In genomic region chr3:45171283-45171682, GRCh38 we compare ENCODE assay signal across 21 cellular contexts. TPM values are rescaled to one million over a fixed set of nuclear protein-coding genes. Genes with fewer than 3 reads are reported as not detected.
DNase-seq lines count a peak whose midpoint lies in the region; ATAC-seq and TF ChIP-seq lines count a peak whose summit lies in the region.
"Had no signal": no experiment of that assay in that cellular context is flagged by ENCODE, and none has a peak within 500 bp of the region (broad histone marks: within the 10 kb centered on the region; RNA-seq: fewer than 3 reads in every experiment).

No MANE protein-coding gene starts in this region.

- peaks cover 2% of the 10 kb centered on the region for H3K9me3 Mint-ChIP-seq in activated CD4-positive, alpha-beta T cell treated with anti-CD3 and anti-CD28 coated beads, Interleukin-2, amount 10 ng/mL, durations not matched to agents 7 days and 5 days
- H3K9me3 Mint-ChIP-seq in activated CD4-positive, alpha-beta T cell treated with anti-CD3 and anti-CD28 coated beads, Interleukin-2, amount 10 ng/mL, durations not matched to agents 24 days and 14 days = peaks cover 3% of the 10 kb centered on the region
- peaks cover under 1% of the 10 kb centered on the region for H3K9me3 Mint-ChIP-seq in osteocyte (ENCODE audit: unreplicated experiment)

- H4K20me1 ChIP-seq in PC-3 (ENCODE audit: low read length) = no peaks in the 10 kb centered on the region

- no peak for ATAC-seq in PC-3
- ATAC-seq: Panc1 had no signal

- H3K36me3 ChIP-seq in PC-3 (ENCODE audit: low read depth, low read length) = no peaks in the 10 kb centered on the region
- H3K36me3 ChIP-seq: BE2C had no signal

- peaks cover 45% of the 10 kb centered on the region for H3K4me1 Mint-ChIP-seq in activated CD4-positive, alpha-beta T cell treated with anti-CD3 and anti-CD28 coated beads, Interleukin-2, amount 10 ng/mL, durations not matched to agents 7 days and 5 days
- H3K4me1 Mint-ChIP-seq in activated CD4-positive, alpha-beta T cell treated with anti-CD3 and anti-CD28 coated beads, Interleukin-2, amount 10 ng/mL, durations not matched to agents 24 days and 14 days = peaks cover 33% of the 10 kb centered on the region
- peaks cover 62% of the 10 kb centered on the region for H3K4me1 Mint-ChIP-seq in osteocyte (ENCODE audit: unreplicated experiment)

- H3K27ac ChIP-seq in PC-3 (ENCODE audit: low read length) = peak overlapping the region; percentile 9; the same call in 1 of the 2 replicates
- H3K27ac ChIP-seq: GM23248 had no signal

- peaks cover 8% of the 10 kb centered on the region for H3K36me3 Mint-ChIP-seq in activated CD4-positive, alpha-beta T cell treated with anti-CD3 and anti-CD28 coated beads, Interleukin-2, amount 10 ng/mL, durations not matched to agents 7 days and 5 days (ENCODE audit: low read depth)
- H3K36me3 Mint-ChIP-seq in activated CD4-positive, alpha-beta T cell treated with anti-CD3 and anti-CD28 coated beads, Interleukin-2, amount 10 ng/mL, durations not matched to agents 24 days and 14 days (ENCODE audit: low read depth) = no peaks in the 10 kb centered on the region
- H3K36me3 Mint-ChIP-seq in osteocyte (ENCODE audit: unreplicated experiment) = no peaks in the 10 kb centered on the region
- H3K36me3 Mint-ChIP-seq: CD4-positive, alpha-beta memory T cell had no signal

- POLR2A ChIA-PET in activated CD4-positive, alpha-beta T cell treated with anti-CD3 and anti-CD28 coated beads, Interleukin-2, amount 10 ng/mL, durations not matched to agents 7 days and 5 days (lab: Charles Lee) = no interaction called here
- POLR2A ChIA-PET in PC-3 (lab: Charles Lee; ENCODE audit: unreplicated experiment) = no interaction called here

- no peaks in the 10 kb centered on the region for H3K9me2 ChIP-seq in PC-3 (replicated peaks; ENCODE audit: low read length)

- H3K27me3 ChIP-seq in PC-3 (ENCODE audit: low read length) = no peaks in the 10 kb centered on the region
- H3K27me3 ChIP-seq: BE2C had no signal

- no TSS peak for BruUV-seq in PC-3 (replicated peaks; lab: Mats Ljungman, UMichigan)

- H3K4me3 ChIP-seq in PC-3 (ENCODE audit: low read length) = no peak overlapping the region
- H3K4me3 ChIP-seq: GM23248 had no signal

- no peaks in the 10 kb centered on the region for H3K79me2 ChIP-seq in PC-3 (ENCODE audit: low read length)

- peaks cover 41% of the 10 kb centered on the region for H3K4me1 ChIP-seq in PC-3 (ENCODE audit: insufficient read depth, low read length)
- H3K4me1 ChIP-seq: BE2C had no signal

- H3F3A ChIP-seq in PC-3 (ENCODE audit: low read length, unreplicated experiment) = peaks cover 10% of the 10 kb centered on the region

- intact Hi-C loops in activated CD4-positive, alpha-beta T cell treated with anti-CD3 and anti-CD28 coated beads, Interleukin-2, amount 10 ng/mL, durations not matched to agents 24 days and 14 days (cut with micrococcal nuclease) = no loop called here
- intact Hi-C loops in PC-3 (cut with micrococcal nuclease) = no loop called here

- peak overlapping the region; percentile 3 for H3K27ac Mint-ChIP-seq in activated CD4-positive, alpha-beta T cell treated with anti-CD3 and anti-CD28 coated beads, Interleukin-2, amount 10 ng/mL, durations not matched to agents 7 days and 5 days
- H3K27ac Mint-ChIP-seq in activated CD4-positive, alpha-beta T cell treated with anti-CD3 and anti-CD28 coated beads, Interleukin-2, amount 10 ng/mL, durations not matched to agents 24 days and 14 days = no peak overlapping the region
- H3K27ac Mint-ChIP-seq in osteocyte (ENCODE audit: unreplicated experiment) = peak overlapping the region; percentile 91

- TF ChIP-seq CTCF in PC-3 (conservative IDR thresholded peaks at IDR 0.05; ENCODE audit: low read depth, low read length) (0 out of 2 replicates have a peak, but pooled peaks have one; percentile 20), osteocyte (IDR thresholded peaks at IDR 0.05) (no peak)

- H3K4me2 ChIP-seq in PC-3 (ENCODE audit: low read length) = 0 out of 2 replicates have a peak overlapping the region, but pooled peaks have one; percentile 4

- H3K9me3 ChIP-seq in PC-3 (ENCODE audit: low read length) = no peaks in the 10 kb centered on the region
- H3K9me3 ChIP-seq: BE2C had no signal

- H3K27me3 Mint-ChIP-seq in activated CD4-positive, alpha-beta T cell treated with anti-CD3 and anti-CD28 coated beads, Interleukin-2, amount 10 ng/mL, durations not matched to agents 7 days and 5 days = no peaks in the 10 kb centered on the region
- no peaks in the 10 kb centered on the region for H3K27me3 Mint-ChIP-seq in activated CD4-positive, alpha-beta T cell treated with anti-CD3 and anti-CD28 coated beads, Interleukin-2, amount 10 ng/mL, durations not matched to agents 24 days and 14 days
- H3K27me3 Mint-ChIP-seq in osteocyte (ENCODE audit: unreplicated experiment) = no peaks in the 10 kb centered on the region

- CTCF ChIA-PET in activated CD4-positive, alpha-beta T cell treated with anti-CD3 and anti-CD28 coated beads, Interleukin-2, amount 10 ng/mL, durations not matched to agents 7 days and 5 days (lab: Charles Lee) = no interaction called here
- CTCF ChIA-PET in PC-3 (lab: Charles Lee) = no interaction called here

- no peak for DNase-seq in activated CD4-positive, alpha-beta T cell treated with anti-CD3 and anti-CD28 coated beads, Interleukin-2, amount 10 ng/mL, durations not matched to agents 7 days and 5 days
- DNase-seq in activated CD4-positive, alpha-beta T cell treated with anti-CD3 and anti-CD28 coated beads, Interleukin-2, amount 10 ng/mL, durations not matched to agents 24 days and 14 days = no peak
- peak; percentile 59 for DNase-seq in PC-3
- peak; percentile 6 for DNase-seq in dermis blood vessel endothelial cell
- no peak for DNase-seq in osteocyte (ENCODE audit: extremely low spot score, unreplicated experiment)
- DNase-seq in stimulated activated CD4-positive, alpha-beta T cell treated with anti-CD3 and anti-CD28 coated beads, Interleukin-2, amount 100 ng/mL, for 48 hours = no peak
- DNase-seq in activated CD8-positive, alpha-beta memory T cell treated with anti-CD3 and anti-CD28 coated beads for 24 hours = no peak
- DNase-seq in NCI-H345 treated with DMSO at 0.1 percent for 48 hours (lab: John Stamatoyannopoulos, UW; ENCODE audit: unreplicated experiment) = no peak
- DNase-seq: 8988T; BE2C; Calu3; CD4-positive, alpha-beta memory T cell; GM23248; KBM-7; NCI-H1417 treated with DMSO at 0.1 percent for 48 hours; NCI-H1930; NCI-H2171; NCI-H510A; NCI-H774; Right ventricle myocardium superior had no signal

- H3K9ac ChIP-seq in PC-3 (ENCODE audit: low read length) = no peak overlapping the region
- H3K9ac ChIP-seq: GM23248 had no signal

- H3K4me3 Mint-ChIP-seq in activated CD4-positive, alpha-beta T cell treated with anti-CD3 and anti-CD28 coated beads, Interleukin-2, amount 10 ng/mL, durations not matched to agents 7 days and 5 days = no peak overlapping the region
- H3K4me3 Mint-ChIP-seq in activated CD4-positive, alpha-beta T cell treated with anti-CD3 and anti-CD28 coated beads, Interleukin-2, amount 10 ng/mL, durations not matched to agents 24 days and 14 days = no peak overlapping the region
- no peak overlapping the region for H3K4me3 Mint-ChIP-seq in osteocyte (ENCODE audit: unreplicated experiment)
- H3K4me3 Mint-ChIP-seq: CD4-positive, alpha-beta memory T cell had no signal

- no peak overlapping the region for H2AFZ ChIP-seq in PC-3 (ENCODE audit: low read length)
- H2AFZ ChIP-seq: GM23248 had no signal

RNA-seq across cellular contexts. Expression of gene CDCP1, which starts 25.1 kb away (rescaled TPM):
- 10 to 100 TPM; 21.7 to 22.2 TPM for total RNA-seq in activated CD4-positive, alpha-beta T cell treated with anti-CD3 and anti-CD28 coated beads, Interleukin-2, amount 10 ng/mL, durations not matched to agents 7 days and 5 days
- total RNA-seq in activated CD4-positive, alpha-beta T cell treated with anti-CD3 and anti-CD28 coated beads, Interleukin-2, amount 10 ng/mL, durations not matched to agents 24 days and 14 days = 3.2 and 3.3 TPM in 2 replicates
- total RNA-seq in PC-3 (2014; rRNA removed) (120 and 124 TPM in 2 replicates), dermis blood vessel endothelial cell (0.09 and 0.17 TPM in 2 replicates), osteocyte (2.3 and 2.7 TPM in 2 replicates)

RNA-seq across cellular contexts. Expression of gene TMEM158, which starts 54.8 kb away (rescaled TPM):
- total RNA-seq in activated CD4-positive, alpha-beta T cell treated with anti-CD3 and anti-CD28 coated beads, Interleukin-2, amount 10 ng/mL, durations not matched to agents 7 days and 5 days = under 1 TPM; 0.54 to 0.55 TPM
- total RNA-seq in activated CD4-positive, alpha-beta T cell treated with anti-CD3 and anti-CD28 coated beads, Interleukin-2, amount 10 ng/mL, durations not matched to agents 24 days and 14 days = 0.44 and 0.66 TPM in 2 replicates
- total RNA-seq in PC-3 (2014; rRNA removed) = 80.6 and 82.9 TPM in 2 replicates
- 0.85 and 2.7 TPM in 2 replicates for total RNA-seq in dermis blood vessel endothelial cell
- total RNA-seq in osteocyte = 15.0 and 15.1 TPM in 2 replicates
- total RNA-seq: CD4-positive, alpha-beta memory T cell had no signal

Comparison
In these comparisons a context has a peak if more than half of its experiments do, and no peak if none do; other contexts are left out.
1. DNase-seq: peak in PC-3 (single experiment) and dermis blood vessel endothelial cell (single experiment); none in activated CD4-positive, alpha-beta T cell treated with anti-CD3 and anti-CD28 coated beads, Interleukin-2, amount 10 ng/mL, durations not matched to agents 7 days and 5 days (single experiment), activated CD4-positive, alpha-beta T cell treated with anti-CD3 and anti-CD28 coated beads, Interleukin-2, amount 10 ng/mL, durations not matched to agents 24 days and 14 days (single experiment), osteocyte (single experiment), stimulated activated CD4-positive, alpha-beta T cell treated with anti-CD3 and anti-CD28 coated beads, Interleukin-2, amount 100 ng/mL, for 48 hours (0 of 2), activated CD8-positive, alpha-beta memory T cell treated with anti-CD3 and anti-CD28 coated beads for 24 hours (single experiment) and NCI-H345 treated with DMSO at 0.1 percent for 48 hours (single experiment).